In the genomic region with DNA sequence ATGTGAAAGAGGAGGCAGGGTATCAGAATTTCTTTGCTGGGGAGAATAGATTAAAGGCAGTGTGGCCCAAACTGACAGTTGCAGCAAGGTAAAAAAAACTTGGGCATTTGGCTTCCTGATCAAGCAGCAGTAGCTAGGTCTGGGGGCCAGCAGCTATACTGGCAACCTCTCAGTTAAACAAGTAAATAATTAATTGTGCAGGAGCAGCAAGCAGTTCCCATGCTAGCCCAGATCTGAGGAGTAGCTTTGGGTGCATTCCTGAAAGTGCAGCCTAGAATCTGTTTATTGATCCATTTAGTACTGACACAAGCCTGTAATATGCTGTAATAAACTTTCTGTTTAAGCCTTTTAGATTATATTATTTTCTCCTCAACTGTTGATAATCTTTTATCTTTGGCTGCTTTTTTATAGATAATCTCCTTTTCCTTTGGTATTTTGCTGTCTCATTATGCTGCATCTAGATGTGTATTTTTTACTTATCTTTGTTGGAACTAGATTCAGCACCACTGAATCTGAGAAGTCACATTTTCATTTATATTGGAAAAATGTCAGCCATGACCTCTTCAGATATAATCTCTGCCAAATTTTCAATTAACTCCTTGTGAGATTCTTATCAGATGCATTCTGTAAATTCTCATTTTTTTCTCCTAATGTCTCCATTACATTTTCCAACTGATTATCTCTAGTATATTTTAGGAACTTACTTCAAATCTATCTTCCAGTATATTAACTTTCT, we compare ENCODE assay signal across 17 cellular contexts.
DNase-seq lines count a peak whose midpoint lies in the region; ATAC-seq and TF ChIP-seq lines count a peak whose summit lies in the region.
"Had no signal": no experiment of that assay in that cellular context is flagged by ENCODE, and none has a peak within 500 bp of the region (broad histone marks: within the 10 kb centered on the region; RNA-seq: fewer than 3 reads in every experiment).

No MANE protein-coding gene starts in this region.

- TF ChIP-seq RAD21 in SK-N-SH (IDR thresholded peaks at IDR 0.05; ENCODE audit: low read length) = no peak

- TF ChIP-seq CTCF in SK-N-SH (IDR thresholded peaks at IDR 0.05) (no peak), right lobe of liver (IDR thresholded peaks at IDR 0.05) (no peak)

- no peak for TF ChIP-seq POLR2A in right lobe of liver (IDR thresholded peaks at IDR 0.05)

- peak overlapping the region in 1 of 2 experiments; percentile 47; a peak in 2 of 4 replicates for H3K27ac ChIP-seq in SK-N-SH (ENCODE audit: low read depth in 2 of 2, low read length in 1 of 2)
- H3K27ac ChIP-seq in right lobe of liver = peak overlapping the region in 2 of 3 donors; percentile 29 to 64
- H3K27ac ChIP-seq: A549, RWPE1 had no signal

- H3K4me2 ChIP-seq in SK-N-SH = no peak overlapping the region
- H3K4me2 ChIP-seq: A549 had no signal

- intact Hi-C loops in right lobe of liver (cut with DNase I) = no loop called here

- H3K36me3 ChIP-seq in SK-N-SH (replicated peaks in 1 of 2; ENCODE audit: control insufficient read depth in 1 of 2, insufficient read depth in 2 of 2, low read length in 1 of 2) (no peaks in the 10 kb centered on the region), right lobe of liver (no peaks in the 10 kb centered on the region)
- H3K36me3 ChIP-seq: HAP-1 had no signal

- H3K79me2 ChIP-seq in SK-N-SH (ENCODE audit: insufficient read depth) = no peaks in the 10 kb centered on the region

- POLR2A ChIA-PET in SK-N-SH (lab: Yijun Ruan, JAX) = no interaction called here

- CTCF ChIA-PET in SK-N-SH (lab: Yijun Ruan, JAX) = no interaction called here

- H3F3A ChIP-seq in SK-N-SH (replicated peaks; ENCODE audit: insufficient read depth) = no peaks in the 10 kb centered on the region

- no peaks in the 10 kb centered on the region; the same call in 1 of the 2 replicates for H3K9me2 ChIP-seq in SK-N-SH

- H3K4me3 ChIP-seq in SK-N-SH (ENCODE audit: low read depth in 2 of 2, low read length in 1 of 2) = no peak overlapping the region
- H3K4me3 ChIP-seq in right lobe of liver = peak overlapping the region in 2 of 3 donors; percentile 17 to 22
- H3K4me3 ChIP-seq: A549, HAP-1, K562 had no signal

- H2AFZ ChIP-seq in SK-N-SH (ENCODE audit: low read depth) = no peak overlapping the region

- ATAC-seq in SK-N-SH treated with all-trans-retinoic acid at 6 μM for 48 hours (no peak), right lobe of liver (peak; percentile 99 to 100 (median 100)), GM21717 (IDR thresholded peaks at IDR 0.05; ENCODE audit: unreplicated experiment) (no peak)
- ATAC-seq: A549, K562 had no signal

- no peak overlapping the region for H3K9ac ChIP-seq in SK-N-SH

- H4K20me1 ChIP-seq in SK-N-SH (ENCODE audit: insufficient read depth) = no peaks in the 10 kb centered on the region

- H3K4me1 ChIP-seq in SK-N-SH (ENCODE audit: control insufficient read depth in 1 of 2, insufficient read depth in 2 of 2, low read depth in 1 of 2, low read length in 1 of 2) (peaks cover 0 to 3% of the 10 kb centered on the region in 2 experiments; a peak in 2 of 4 replicates), right lobe of liver (peaks cover 0 to 28% (median 14%) of the 10 kb centered on the region in 4 donors)
- H3K4me1 ChIP-seq: A549 had no signal

- TF ChIP-seq EP300 in SK-N-SH (IDR thresholded peaks at IDR 0.05; ENCODE audit: borderline replicate concordance in 1 of 2, low read depth in 1 of 2, low read length in 1 of 2) = no peak

- H3K27me3 ChIP-seq in SK-N-SH (ENCODE audit: insufficient read depth) (no peaks in the 10 kb centered on the region), right lobe of liver (no peaks in the 10 kb centered on the region)

- DNase-seq in SK-N-SH (no peak), astrocyte of the hippocampus (ENCODE audit: low read depth, low spot score) (peak; percentile 0), right lobe of liver (peak; percentile 22 to 68 (median 48)), inferior parietal cortex (ENCODE audit: extremely low spot score) (no peak), amygdala (lab: John Stamatoyannopoulos, UW) (no peak), epidermal melanocyte (ENCODE audit: insufficient read length, low spot score) (no peak)
- DNase-seq: C1 segment of cervical spinal cord, NCI-H1417 treated with DMSO at 0.1 percent for 48 hours, NCI-H1930, NCI-H510A, NCI-H774 had no signal

- no peaks in the 10 kb centered on the region; the same call in 1 of the 2 replicates for H3K9me3 ChIP-seq in SK-N-SH
- no peaks in the 10 kb centered on the region for H3K9me3 ChIP-seq in right lobe of liver
- H3K9me3 ChIP-seq: A549, HAP-1 had no signal

TF ChIP-seq in SK-N-SH treated with all-trans-retinoic acid at 6 μM for 48 hours, 23 proteins besides CTCF, POLR2A, EP300 and RAD21:
- TF ChIP-seq ISL1 (CRISPR knock-in tag; IDR thresholded peaks at IDR 0.05) = peak; percentile 60
- no peak for TF ChIP-seq ZFP30 (CRISPR knock-in tag; IDR thresholded peaks at IDR 0.05)
- no peak for TF ChIP-seq ZFP3 (CRISPR knock-in tag; IDR thresholded peaks at IDR 0.05)
- TF ChIP-seq SNAI2 (CRISPR knock-in tag; IDR thresholded peaks at IDR 0.05) = no peak
- TF ChIP-seq, protein P1, sequence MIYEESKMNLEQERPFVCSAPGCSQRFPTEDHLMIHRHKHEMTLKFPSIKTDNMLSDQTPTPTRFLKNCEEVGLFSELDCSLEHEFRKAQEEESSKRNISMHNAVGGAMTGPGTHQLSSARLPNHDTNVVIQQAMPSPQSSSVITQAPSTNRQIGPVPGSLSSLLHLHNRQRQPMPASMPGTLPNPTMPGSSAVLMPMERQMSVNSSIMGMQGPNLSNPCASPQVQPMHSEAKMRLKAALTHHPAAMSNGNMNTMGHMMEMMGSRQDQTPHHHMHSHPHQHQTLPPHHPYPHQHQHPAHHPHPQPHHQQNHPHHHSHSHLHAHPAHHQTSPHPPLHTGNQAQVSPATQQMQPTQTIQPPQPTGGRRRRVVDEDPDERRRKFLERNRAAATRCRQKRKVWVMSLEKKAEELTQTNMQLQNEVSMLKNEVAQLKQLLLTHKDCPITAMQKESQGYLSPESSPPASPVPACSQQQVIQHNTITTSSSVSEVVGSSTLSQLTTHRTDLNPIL (CRISPR knock-in tag; IDR thresholded peaks at IDR 0.05; ENCODE audit: low read depth) = no peak
- no peak for TF ChIP-seq ARNTL (CRISPR knock-in tag; IDR thresholded peaks at IDR 0.05; ENCODE audit: borderline replicate concordance, low read depth)
TF ChIP-seq in SK-N-SH treated with all-trans-retinoic acid at 6 μM for 48 hours: peak in this region for 1.

TF ChIP-seq in SK-N-SH, 30 proteins besides CTCF, POLR2A, EP300 and RAD21 (continues in another document):
- TF ChIP-seq, protein P2, sequence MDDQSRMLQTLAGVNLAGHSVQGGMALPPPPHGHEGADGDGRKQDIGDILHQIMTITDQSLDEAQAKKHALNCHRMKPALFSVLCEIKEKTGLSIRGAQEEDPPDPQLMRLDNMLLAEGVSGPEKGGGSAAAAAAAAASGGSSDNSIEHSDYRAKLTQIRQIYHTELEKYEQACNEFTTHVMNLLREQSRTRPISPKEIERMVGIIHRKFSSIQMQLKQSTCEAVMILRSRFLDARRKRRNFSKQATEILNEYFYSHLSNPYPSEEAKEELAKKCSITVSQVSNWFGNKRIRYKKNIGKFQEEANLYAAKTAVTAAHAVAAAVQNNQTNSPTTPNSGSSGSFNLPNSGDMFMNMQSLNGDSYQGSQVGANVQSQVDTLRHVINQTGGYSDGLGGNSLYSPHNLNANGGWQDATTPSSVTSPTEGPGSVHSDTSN (IDR thresholded peaks at IDR 0.05) = no peak
- TF ChIP-seq, protein P3, sequence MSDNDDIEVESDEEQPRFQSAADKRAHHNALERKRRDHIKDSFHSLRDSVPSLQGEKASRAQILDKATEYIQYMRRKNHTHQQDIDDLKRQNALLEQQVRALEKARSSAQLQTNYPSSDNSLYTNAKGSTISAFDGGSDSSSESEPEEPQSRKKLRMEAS (IDR thresholded peaks at IDR 0.05; ENCODE audit: low read depth) = no peak
- TF ChIP-seq EZH2phosphoT487 (IDR thresholded peaks at IDR 0.05; ENCODE audit: borderline replicate concordance, low read depth) = no peak
- no peak for TF ChIP-seq MEF2A (IDR thresholded peaks at IDR 0.05; ENCODE audit: borderline replicate concordance, low read depth)
- TF ChIP-seq POLR2AphosphoS5 (IDR thresholded peaks at IDR 0.05; ENCODE audit: low read depth, low read length) = no peak
- TF ChIP-seq GATA2 (CRISPR knock-in tag; IDR thresholded peaks at IDR 0.05) = no peak
- no peak for TF ChIP-seq JUND (IDR thresholded peaks at IDR 0.05)
- no peak for TF ChIP-seq NRF1 (IDR thresholded peaks at IDR 0.05; ENCODE audit: low read depth, low read length)
- TF ChIP-seq RCOR1 (IDR thresholded peaks at IDR 0.05; ENCODE audit: low read length) = no peak
- TF ChIP-seq, protein P4, sequence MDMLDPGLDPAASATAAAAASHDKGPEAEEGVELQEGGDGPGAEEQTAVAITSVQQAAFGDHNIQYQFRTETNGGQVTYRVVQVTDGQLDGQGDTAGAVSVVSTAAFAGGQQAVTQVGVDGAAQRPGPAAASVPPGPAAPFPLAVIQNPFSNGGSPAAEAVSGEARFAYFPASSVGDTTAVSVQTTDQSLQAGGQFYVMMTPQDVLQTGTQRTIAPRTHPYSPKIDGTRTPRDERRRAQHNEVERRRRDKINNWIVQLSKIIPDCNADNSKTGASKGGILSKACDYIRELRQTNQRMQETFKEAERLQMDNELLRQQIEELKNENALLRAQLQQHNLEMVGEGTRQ (IDR thresholded peaks at IDR 0.05; ENCODE audit: borderline replicate concordance, low read depth, low read length) = no peak
- TF ChIP-seq GABPA (IDR thresholded peaks at IDR 0.05; ENCODE audit: low read depth) = no peak

Comparison
In these comparisons a context has a peak if more than half of its experiments do, and no peak if none do; other contexts are left out.
1. ATAC-seq: peak in right lobe of liver (4 of 4); none in SK-N-SH treated with all-trans-retinoic acid at 6 μM for 48 hours (single experiment) and GM21717 (single experiment).
2. DNase-seq: peak in astrocyte of the hippocampus (single experiment) and right lobe of liver (3 of 3); none in SK-N-SH (single experiment), inferior parietal cortex (single experiment), amygdala (0 of 56) and epidermal melanocyte (single experiment).
3. H3K4me3 ChIP-seq: peak in right lobe of liver (2 of 3); none in SK-N-SH (0 of 2).